ENCODE assay signal across 27 cellular contexts in genomic region chr6:50330347-50330746, GRCh38.
"Had no signal": no experiment of that assay in that cellular context is flagged by ENCODE, and none has a peak within 500 bp of the region (broad histone marks: within the 10 kb centered on the region; RNA-seq: fewer than 3 reads in every experiment).

No MANE protein-coding gene starts in this region.

- H3K27ac ChIP-seq: colonic mucosa, coronary artery, dorsolateral prefrontal cortex, epithelial cell of prostate, esophagus muscularis mucosa, esophagus squamous epithelium, foreskin keratinocyte, gastrocnemius medialis, gastroesophageal sphincter, heart left ventricle, heart right ventricle, hepatocyte had no signal

- H3K9me3 ChIP-seq: colonic mucosa, esophagus muscularis mucosa, esophagus squamous epithelium, gastrocnemius medialis, gastroesophageal sphincter had no signal

- H3K4me3 ChIP-seq: colonic mucosa, coronary artery, dorsolateral prefrontal cortex, esophagus muscularis mucosa, esophagus squamous epithelium, gastrocnemius medialis, gastroesophageal sphincter, heart left ventricle, heart right ventricle, hepatocyte had no signal

- H3K79me2 ChIP-seq: hepatocyte had no signal

- H3K27me3 ChIP-seq: colonic mucosa, esophagus muscularis mucosa, esophagus squamous epithelium, foreskin keratinocyte, gastrocnemius medialis, gastroesophageal sphincter, heart left ventricle, heart right ventricle, hepatocyte had no signal

- H3K36me3 ChIP-seq: colonic mucosa, esophagus muscularis mucosa, esophagus squamous epithelium, gastrocnemius medialis, gastroesophageal sphincter, heart left ventricle, heart right ventricle had no signal

- H2AFZ ChIP-seq: hepatocyte had no signal

- H3K4me2 ChIP-seq: hepatocyte had no signal

- FAIRE-seq: endometrium, endothelial cell of umbilical vein, frontal cortex had no signal

- H3K4me1 ChIP-seq: colonic mucosa, esophagus muscularis mucosa, esophagus squamous epithelium, foreskin keratinocyte, gastrocnemius medialis, gastroesophageal sphincter, heart left ventricle, heart right ventricle had no signal

- ATAC-seq: effector memory CD8-positive, alpha-beta T cell; esophagus mucosa; foreskin keratinocyte; gastrocnemius medialis; gastroesophageal sphincter; heart left ventricle; heart right ventricle had no signal

- DNase-seq: colonic mucosa; cortex of kidney; dermis blood vessel endothelial cell; effector CD4-positive, alpha-beta T cell; effector CD8-positive, alpha-beta T cell; effector memory CD4-positive, alpha-beta T cell; effector memory CD8-positive, alpha-beta T cell; endodermal cell; erythroblast; esophagus squamous epithelium; foreskin fibroblast; foreskin keratinocyte; foreskin melanocyte; gastrocnemius medialis; glutamatergic neuron; heart left ventricle; heart right ventricle had no signal
